1 cellular context compared by ENCODE assay signal in the genomic region with DNA sequence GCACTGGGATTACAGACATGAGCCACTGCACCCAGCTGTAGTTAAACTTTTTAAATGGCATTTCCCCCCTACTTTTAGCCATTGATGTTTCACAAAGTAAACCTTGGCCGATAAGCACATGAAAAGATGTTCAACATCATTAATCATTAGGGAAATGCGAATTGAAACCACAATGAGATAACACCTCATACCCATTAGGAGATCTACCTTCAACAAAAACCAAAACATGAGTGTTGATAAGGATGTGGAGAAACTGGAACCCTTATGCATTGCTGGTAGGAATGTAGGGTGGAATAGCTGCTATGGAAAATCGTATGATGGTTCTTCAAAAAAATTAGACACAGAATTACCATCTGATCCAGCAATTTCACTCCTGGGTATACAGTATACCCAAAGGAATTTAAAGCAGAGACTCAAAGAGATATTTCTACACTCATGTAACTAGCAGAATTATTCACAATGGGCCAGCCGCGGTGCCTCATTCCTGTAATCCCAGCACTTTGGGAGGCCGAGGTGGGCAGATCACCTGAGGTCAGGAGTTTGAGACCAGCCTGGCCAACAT.
TF ChIP-seq lines count a peak whose summit lies in the region.

No MANE protein-coding gene starts in this region.

TF ChIP-seq in GM12878, 131 proteins besides CTCF, POLR2A, EP300 and RAD21:
- TF ChIP-seq NR2C1 (IDR thresholded peaks at IDR 0.05) (no peak), SUPT20H (IDR thresholded peaks at IDR 0.05; ENCODE audit: borderline replicate concordance, control insufficient read depth, low read depth, low read length) (no peak), MTA2 (IDR thresholded peaks at IDR 0.05; ENCODE audit: low read depth) (peak; percentile 68), BACH1 (IDR thresholded peaks at IDR 0.05; ENCODE audit: borderline replicate concordance) (no peak), CHD4 (IDR thresholded peaks at IDR 0.05) (no peak), HCFC1 (IDR thresholded peaks at IDR 0.05; ENCODE audit: low read length) (no peak), ZSCAN29 (IDR thresholded peaks at IDR 0.05) (no peak), NR2F1 (conservative IDR thresholded peaks at IDR 0.05) (no peak), SREBF2 (IDR thresholded peaks at IDR 0.05; ENCODE audit: low read length) (no peak), RUNX3 (IDR thresholded peaks at IDR 0.05; ENCODE audit: low read length) (peak; percentile 47; the same call in 1 of the 2 replicates), IKZF1 (conservative IDR thresholded peaks at IDR 0.05) (peak; percentile 40; the same call in 1 of the 2 replicates), IKZF2 (IDR thresholded peaks at IDR 0.05) (peak in 1 of 2 experiments; percentile 52; a peak in 2 of 4 replicates), NRF1 (conservative IDR thresholded peaks at IDR 0.05; ENCODE audit: low read depth, low read length) (no peak), MYC (IDR thresholded peaks at IDR 0.05; ENCODE audit: insufficient read depth, insufficient read length, insufficient replicate concordance, low read length, severe bottlenecking) (no peak), CHD1 (IDR thresholded peaks at IDR 0.05; ENCODE audit: low read depth, low read length) (no peak), STAT3 (IDR thresholded peaks at IDR 0.05; ENCODE audit: low read depth, low read length) (no peak), CREM (IDR thresholded peaks at IDR 0.05; ENCODE audit: low read depth) (no peak), RCOR1 (conservative IDR thresholded peaks at IDR 0.05; ENCODE audit: low read depth, low read length) (no peak), MEF2A (IDR thresholded peaks at IDR 0.05; ENCODE audit: insufficient read depth, low read depth, low read length) (no peak), PAX8 (IDR thresholded peaks at IDR 0.05) (no peak), MXI1 (IDR thresholded peaks at IDR 0.05; ENCODE audit: low read depth, low read length) (no peak)
- TF ChIP-seq, protein P1, sequence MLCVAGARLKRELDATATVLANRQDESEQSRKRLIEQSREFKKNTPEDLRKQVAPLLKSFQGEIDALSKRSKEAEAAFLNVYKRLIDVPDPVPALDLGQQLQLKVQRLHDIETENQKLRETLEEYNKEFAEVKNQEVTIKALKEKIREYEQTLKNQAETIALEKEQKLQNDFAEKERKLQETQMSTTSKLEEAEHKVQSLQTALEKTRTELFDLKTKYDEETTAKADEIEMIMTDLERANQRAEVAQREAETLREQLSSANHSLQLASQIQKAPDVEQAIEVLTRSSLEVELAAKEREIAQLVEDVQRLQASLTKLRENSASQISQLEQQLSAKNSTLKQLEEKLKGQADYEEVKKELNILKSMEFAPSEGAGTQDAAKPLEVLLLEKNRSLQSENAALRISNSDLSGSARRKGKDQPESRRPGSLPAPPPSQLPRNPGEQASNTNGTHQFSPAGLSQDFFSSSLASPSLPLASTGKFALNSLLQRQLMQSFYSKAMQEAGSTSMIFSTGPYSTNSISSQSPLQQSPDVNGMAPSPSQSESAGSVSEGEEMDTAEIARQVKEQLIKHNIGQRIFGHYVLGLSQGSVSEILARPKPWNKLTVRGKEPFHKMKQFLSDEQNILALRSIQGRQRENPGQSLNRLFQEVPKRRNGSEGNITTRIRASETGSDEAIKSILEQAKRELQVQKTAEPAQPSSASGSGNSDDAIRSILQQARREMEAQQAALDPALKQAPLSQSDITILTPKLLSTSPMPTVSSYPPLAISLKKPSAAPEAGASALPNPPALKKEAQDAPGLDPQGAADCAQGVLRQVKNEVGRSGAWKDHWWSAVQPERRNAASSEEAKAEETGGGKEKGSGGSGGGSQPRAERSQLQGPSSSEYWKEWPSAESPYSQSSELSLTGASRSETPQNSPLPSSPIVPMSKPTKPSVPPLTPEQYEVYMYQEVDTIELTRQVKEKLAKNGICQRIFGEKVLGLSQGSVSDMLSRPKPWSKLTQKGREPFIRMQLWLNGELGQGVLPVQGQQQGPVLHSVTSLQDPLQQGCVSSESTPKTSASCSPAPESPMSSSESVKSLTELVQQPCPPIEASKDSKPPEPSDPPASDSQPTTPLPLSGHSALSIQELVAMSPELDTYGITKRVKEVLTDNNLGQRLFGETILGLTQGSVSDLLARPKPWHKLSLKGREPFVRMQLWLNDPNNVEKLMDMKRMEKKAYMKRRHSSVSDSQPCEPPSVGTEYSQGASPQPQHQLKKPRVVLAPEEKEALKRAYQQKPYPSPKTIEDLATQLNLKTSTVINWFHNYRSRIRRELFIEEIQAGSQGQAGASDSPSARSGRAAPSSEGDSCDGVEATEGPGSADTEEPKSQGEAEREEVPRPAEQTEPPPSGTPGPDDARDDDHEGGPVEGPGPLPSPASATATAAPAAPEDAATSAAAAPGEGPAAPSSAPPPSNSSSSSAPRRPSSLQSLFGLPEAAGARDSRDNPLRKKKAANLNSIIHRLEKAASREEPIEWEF (IDR thresholded peaks at IDR 0.05; ENCODE audit: insufficient replicate concordance, low read depth, low read length) = no peak
- TF ChIP-seq, protein P2, sequence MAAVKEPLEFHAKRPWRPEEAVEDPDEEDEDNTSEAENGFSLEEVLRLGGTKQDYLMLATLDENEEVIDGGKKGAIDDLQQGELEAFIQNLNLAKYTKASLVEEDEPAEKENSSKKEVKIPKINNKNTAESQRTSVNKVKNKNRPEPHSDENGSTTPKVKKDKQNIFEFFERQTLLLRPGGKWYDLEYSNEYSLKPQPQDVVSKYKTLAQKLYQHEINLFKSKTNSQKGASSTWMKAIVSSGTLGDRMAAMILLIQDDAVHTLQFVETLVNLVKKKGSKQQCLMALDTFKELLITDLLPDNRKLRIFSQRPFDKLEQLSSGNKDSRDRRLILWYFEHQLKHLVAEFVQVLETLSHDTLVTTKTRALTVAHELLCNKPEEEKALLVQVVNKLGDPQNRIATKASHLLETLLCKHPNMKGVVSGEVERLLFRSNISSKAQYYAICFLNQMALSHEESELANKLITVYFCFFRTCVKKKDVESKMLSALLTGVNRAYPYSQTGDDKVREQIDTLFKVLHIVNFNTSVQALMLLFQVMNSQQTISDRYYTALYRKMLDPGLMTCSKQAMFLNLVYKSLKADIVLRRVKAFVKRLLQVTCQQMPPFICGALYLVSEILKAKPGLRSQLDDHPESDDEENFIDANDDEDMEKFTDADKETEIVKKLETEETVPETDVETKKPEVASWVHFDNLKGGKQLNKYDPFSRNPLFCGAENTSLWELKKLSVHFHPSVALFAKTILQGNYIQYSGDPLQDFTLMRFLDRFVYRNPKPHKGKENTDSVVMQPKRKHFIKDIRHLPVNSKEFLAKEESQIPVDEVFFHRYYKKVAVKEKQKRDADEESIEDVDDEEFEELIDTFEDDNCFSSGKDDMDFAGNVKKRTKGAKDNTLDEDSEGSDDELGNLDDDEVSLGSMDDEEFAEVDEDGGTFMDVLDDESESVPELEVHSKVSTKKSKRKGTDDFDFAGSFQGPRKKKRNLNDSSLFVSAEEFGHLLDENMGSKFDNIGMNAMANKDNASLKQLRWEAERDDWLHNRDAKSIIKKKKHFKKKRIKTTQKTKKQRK (IDR thresholded peaks at IDR 0.05; ENCODE audit: low read depth, low read length) = no peak
- TF ChIP-seq, protein P3, sequence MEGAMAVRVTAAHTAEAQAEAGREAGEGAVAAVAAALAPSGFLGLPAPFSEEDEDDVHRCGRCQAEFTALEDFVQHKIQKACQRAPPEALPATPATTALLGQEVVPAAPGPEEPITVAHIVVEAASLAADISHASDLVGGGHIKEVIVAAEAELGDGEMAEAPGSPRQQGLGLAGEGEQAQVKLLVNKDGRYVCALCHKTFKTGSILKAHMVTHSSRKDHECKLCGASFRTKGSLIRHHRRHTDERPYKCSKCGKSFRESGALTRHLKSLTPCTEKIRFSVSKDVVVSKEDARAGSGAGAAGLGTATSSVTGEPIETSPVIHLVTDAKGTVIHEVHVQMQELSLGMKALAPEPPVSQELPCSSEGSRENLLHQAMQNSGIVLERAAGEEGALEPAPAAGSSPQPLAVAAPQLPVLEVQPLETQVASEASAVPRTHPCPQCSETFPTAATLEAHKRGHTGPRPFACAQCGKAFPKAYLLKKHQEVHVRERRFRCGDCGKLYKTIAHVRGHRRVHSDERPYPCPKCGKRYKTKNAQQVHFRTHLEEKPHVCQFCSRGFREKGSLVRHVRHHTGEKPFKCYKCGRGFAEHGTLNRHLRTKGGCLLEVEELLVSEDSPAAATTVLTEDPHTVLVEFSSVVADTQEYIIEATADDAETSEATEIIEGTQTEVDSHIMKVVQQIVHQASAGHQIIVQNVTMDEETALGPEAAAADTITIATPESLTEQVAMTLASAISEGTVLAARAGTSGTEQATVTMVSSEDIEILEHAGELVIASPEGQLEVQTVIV (IDR thresholded peaks at IDR 0.05; ENCODE audit: borderline replicate concordance, partially characterized antibody) = no peak
- TF ChIP-seq, protein P4, sequence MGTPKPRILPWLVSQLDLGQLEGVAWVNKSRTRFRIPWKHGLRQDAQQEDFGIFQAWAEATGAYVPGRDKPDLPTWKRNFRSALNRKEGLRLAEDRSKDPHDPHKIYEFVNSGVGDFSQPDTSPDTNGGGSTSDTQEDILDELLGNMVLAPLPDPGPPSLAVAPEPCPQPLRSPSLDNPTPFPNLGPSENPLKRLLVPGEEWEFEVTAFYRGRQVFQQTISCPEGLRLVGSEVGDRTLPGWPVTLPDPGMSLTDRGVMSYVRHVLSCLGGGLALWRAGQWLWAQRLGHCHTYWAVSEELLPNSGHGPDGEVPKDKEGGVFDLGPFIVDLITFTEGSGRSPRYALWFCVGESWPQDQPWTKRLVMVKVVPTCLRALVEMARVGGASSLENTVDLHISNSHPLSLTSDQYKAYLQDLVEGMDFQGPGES (IDR thresholded peaks at IDR 0.05) = no peak
